Comparison of ENCODE assay signal across 13 cellular contexts in the genomic region with DNA sequence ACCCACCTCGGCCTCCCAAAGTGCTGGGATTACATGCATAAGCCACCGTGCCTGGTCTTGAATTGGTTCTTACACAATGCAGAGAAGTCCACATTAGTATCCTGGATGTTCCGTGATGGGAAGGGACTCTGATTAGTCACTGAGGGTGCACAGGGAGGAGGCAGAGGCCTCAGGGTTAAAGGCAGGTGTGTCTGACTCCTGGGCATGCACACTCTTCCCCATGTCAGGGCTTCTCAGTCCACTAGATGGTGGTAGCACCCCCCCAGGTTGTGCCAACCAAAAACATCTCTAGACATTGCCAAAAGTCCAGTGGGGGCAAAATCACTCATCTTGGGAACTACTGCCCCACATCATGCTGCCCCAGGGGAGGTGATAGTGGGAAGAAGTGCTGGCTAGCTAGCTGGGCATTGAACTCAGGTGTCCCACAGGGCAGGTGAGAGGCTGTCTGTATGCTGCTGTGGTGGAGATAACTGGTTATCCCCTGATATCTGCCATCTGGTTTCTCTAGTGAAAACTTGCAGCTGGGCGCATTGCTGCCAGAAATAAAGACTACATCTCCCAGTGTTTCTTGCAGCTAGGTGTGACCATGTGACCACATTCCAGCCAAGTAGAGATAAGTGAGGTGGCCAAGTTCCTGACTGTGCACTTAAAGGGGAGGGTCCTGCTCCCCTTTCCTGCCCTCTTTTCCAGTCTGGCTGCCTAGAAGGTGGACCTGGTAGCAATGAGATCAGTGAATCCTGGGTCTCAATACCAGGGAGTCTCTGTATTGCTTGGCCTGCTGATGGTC.
DNase-seq lines count a peak whose midpoint lies in the region; ATAC-seq and TF ChIP-seq lines count a peak whose summit lies in the region.
"Had no signal": no experiment of that assay in that cellular context is flagged by ENCODE, and none has a peak within 500 bp of the region (broad histone marks: within the 10 kb centered on the region; RNA-seq: fewer than 3 reads in every experiment).

No MANE protein-coding gene starts in this region.

- peak; percentile 16 for TF ChIP-seq CTCF in GM12865 (IDR thresholded peaks at IDR 0.05; ENCODE audit: insufficient read depth, low read depth, low read length, missing control alignments)
- peak; percentile 7; the same call in 1 of the 2 replicates for TF ChIP-seq CTCF in WI38 (IDR thresholded peaks at IDR 0.05; ENCODE audit: low read depth, low read length)

- H3K4me3 ChIP-seq in GM12865 (ENCODE audit: low read depth, low read length) (no peak overlapping the region), WI38 (ENCODE audit: low read depth, low read length) (no peak overlapping the region)
- H3K4me3 ChIP-seq: smooth muscle cell had no signal

- no peak for DNase-seq in GM12865 (ENCODE audit: low read depth)
- peak; percentile 8 to 11 for DNase-seq in Kasumi-1 (lab: John Stamatoyannopoulos, UW)
- peak; percentile 45 for DNase-seq in iPS-NIHi11 (ENCODE audit: low spot score)
- DNase-seq in NCI-H2171 treated with DMSO at 0.1 percent for 48 hours (lab: John Stamatoyannopoulos, UW): no peak
- no peak for DNase-seq in LoVo (ENCODE audit: low spot score)
- DNase-seq: KG1; NCI-H446 treated with DMSO at 0.1 percent for 48 hours; stimulated activated CD8-positive, alpha-beta memory T cell treated with anti-CD3 and anti-CD28 coated beads, Interleukin-4, amount 100 ng/mL, for 48 hours; T-helper 2 cell had no signal

- no peak for ATAC-seq in HG03432 (IDR thresholded peaks at IDR 0.05; ENCODE audit: unreplicated experiment)
- ATAC-seq: naive thymus-derived CD8-positive, alpha-beta T cell had no signal

Comparison
In these comparisons a context has a peak if more than half of its experiments do, and no peak if none do; other contexts are left out.
1. DNase-seq: peak in Kasumi-1 (2 of 2) and iPS-NIHi11 (single experiment); none in GM12865 (single experiment), NCI-H2171 treated with DMSO at 0.1 percent for 48 hours (single experiment) and LoVo (single experiment).